Comparison of ENCODE assay signal across 15 cellular contexts in the genomic region with DNA sequence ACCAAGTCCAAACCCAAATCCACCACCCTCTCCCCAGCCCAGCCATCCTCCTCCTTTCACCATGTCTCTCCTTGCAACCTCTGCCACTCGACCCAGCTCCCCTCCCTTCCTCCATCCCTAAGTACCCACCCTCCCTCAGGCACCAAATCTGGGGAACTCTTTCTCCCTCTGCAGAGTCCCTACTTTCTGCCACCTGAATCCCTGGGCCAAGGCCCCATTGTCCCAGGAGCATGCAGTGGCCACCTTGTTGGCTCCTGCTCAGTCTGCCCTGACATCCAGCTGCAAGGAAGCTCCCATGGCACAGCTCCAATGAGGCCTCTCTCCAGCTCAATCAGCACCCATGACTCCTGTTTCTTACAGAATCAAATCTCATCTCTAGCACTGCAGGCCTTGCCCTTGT. TPM values are rescaled to one million over a fixed set of nuclear protein-coding genes. Genes with fewer than 3 reads are reported as not detected.
DNase-seq lines count a peak whose midpoint lies in the region; ATAC-seq and TF ChIP-seq lines count a peak whose summit lies in the region.
"Had no signal": no experiment of that assay in that cellular context is flagged by ENCODE, and none has a peak within 500 bp of the region (broad histone marks: within the 10 kb centered on the region; RNA-seq: fewer than 3 reads in every experiment).

No MANE protein-coding gene starts in this region.

- H3K9me3 ChIP-seq in HEK293 (ENCODE audit: control insufficient read depth, insufficient read depth, low read depth, low read length) (no peaks in the 10 kb centered on the region), suprapubic skin (no peaks in the 10 kb centered on the region)
- H3K9me3 ChIP-seq: A549, BE2C had no signal

- DNase-seq in coronary artery (ENCODE audit: low spot score) = peak; percentile 58
- DNase-seq in mesenteric fat pad (ENCODE audit: low spot score) = peak; percentile 69
- peak; percentile 20 to 50 for DNase-seq in suprapubic skin (ENCODE audit: low spot score in 2 of 2)
- no peak for DNase-seq in NCI-H82 treated with DMSO at 0.1 percent for 48 hours (lab: John Stamatoyannopoulos, UW; ENCODE audit: unreplicated experiment)
- DNase-seq in 8988T = no peak
- DNase-seq: BE2C; CD4-positive, alpha-beta memory T cell; DMS79; HCEC 1CT had no signal

- no peak overlapping the region for H3K27ac ChIP-seq in HEK293 (ENCODE audit: extremely low read depth, low read depth, low read length)
- H3K27ac ChIP-seq in coronary artery = no peak overlapping the region
- H3K27ac ChIP-seq in suprapubic skin = no peak overlapping the region
- H3K27ac ChIP-seq: A549, C4-2B, HL-60 had no signal

- H3K36me3 ChIP-seq in HEK293 (ENCODE audit: control insufficient read depth in 2 of 2, insufficient read depth in 1 of 2, low read length in 2 of 2) (no peaks in the 10 kb centered on the region), suprapubic skin (no peaks in the 10 kb centered on the region)
- H3K36me3 ChIP-seq: BE2C had no signal

- POLR2A ChIA-PET in HEK293 (lab: Yijun Ruan, JAX) = no interaction called here

- CTCF ChIA-PET in HEK293 (lab: Yijun Ruan, JAX) = interaction anchor here (0.7 to 2.1 kb wide), 6 partner anchors 9 to 303 kb away, joined by 3 to 14 read pairs (median 8); no protein-coding TSS in a partner anchor

- H3K4me3 ChIP-seq in HEK293 (ENCODE audit: low read depth, low read length) (no peak overlapping the region), coronary artery (no peak overlapping the region), suprapubic skin (no peak overlapping the region)
- H3K4me3 ChIP-seq: A549, GM12878 had no signal

- no peak for TF ChIP-seq EP300 in suprapubic skin (IDR thresholded peaks at IDR 0.05)

- H3K4me1 ChIP-seq in HEK293 (ENCODE audit: control insufficient read depth, insufficient read depth, low read length) (peaks cover 11% of the 10 kb centered on the region), suprapubic skin (peaks cover 10% of the 10 kb centered on the region)

- H3K27me3 ChIP-seq in suprapubic skin = peaks cover 40% of the 10 kb centered on the region
- H3K27me3 ChIP-seq: BE2C had no signal

- no peak for TF ChIP-seq CTCF in HEK293 (tag by site-specific recombination; IDR thresholded peaks at IDR 0.05)
- no peak for TF ChIP-seq CTCF in coronary artery (IDR thresholded peaks at IDR 0.05)
- no peak for TF ChIP-seq CTCF in suprapubic skin (IDR thresholded peaks at IDR 0.05)

- no peak for TF ChIP-seq POLR2A in suprapubic skin (IDR thresholded peaks at IDR 0.05)

- ATAC-seq in esophagus mucosa = no peak
- ATAC-seq: A549, GM12878 had no signal

- WGBS in suprapubic skin = 92% methylated on average over 1 of the region's 1 CpG

TF ChIP-seq in HEK293, 187 proteins besides CTCF, POLR2A, EP300 and RAD21:
- TF ChIP-seq, protein P1, sequence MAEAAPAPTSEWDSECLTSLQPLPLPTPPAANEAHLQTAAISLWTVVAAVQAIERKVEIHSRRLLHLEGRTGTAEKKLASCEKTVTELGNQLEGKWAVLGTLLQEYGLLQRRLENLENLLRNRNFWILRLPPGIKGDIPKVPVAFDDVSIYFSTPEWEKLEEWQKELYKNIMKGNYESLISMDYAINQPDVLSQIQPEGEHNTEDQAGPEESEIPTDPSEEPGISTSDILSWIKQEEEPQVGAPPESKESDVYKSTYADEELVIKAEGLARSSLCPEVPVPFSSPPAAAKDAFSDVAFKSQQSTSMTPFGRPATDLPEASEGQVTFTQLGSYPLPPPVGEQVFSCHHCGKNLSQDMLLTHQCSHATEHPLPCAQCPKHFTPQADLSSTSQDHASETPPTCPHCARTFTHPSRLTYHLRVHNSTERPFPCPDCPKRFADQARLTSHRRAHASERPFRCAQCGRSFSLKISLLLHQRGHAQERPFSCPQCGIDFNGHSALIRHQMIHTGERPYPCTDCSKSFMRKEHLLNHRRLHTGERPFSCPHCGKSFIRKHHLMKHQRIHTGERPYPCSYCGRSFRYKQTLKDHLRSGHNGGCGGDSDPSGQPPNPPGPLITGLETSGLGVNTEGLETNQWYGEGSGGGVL (tag by site-specific recombination; IDR thresholded peaks at IDR 0.05) = 0 out of 2 replicates have a peak, but pooled peaks have one; percentile 24
- TF ChIP-seq HOXC10 (CRISPR knock-in tag; IDR thresholded peaks at IDR 0.05) = no peak
- no peak for TF ChIP-seq ZNF223 (tag by site-specific recombination; IDR thresholded peaks at IDR 0.05)

RNA-seq across cellular contexts. Expression of a gene that starts 5.5 kb away (rescaled TPM):
- total RNA-seq in mesenteric fat pad = 5.3 TPM
- 10 to 100 TPM in 3 of 4 donors, 1 to 10 TPM in 1; 7.2 to 45.7 (median 14.7) TPM for total RNA-seq in suprapubic skin
- total RNA-seq in esophagus mucosa = 37.0 TPM
- total RNA-seq: CD4-positive, alpha-beta memory T cell had no signal

Comparison
In these comparisons a context has a peak if more than half of its experiments do, and no peak if none do; other contexts are left out.
1. DNase-seq: peak in coronary artery (single experiment), mesenteric fat pad (single experiment) and suprapubic skin (2 of 2); none in NCI-H82 treated with DMSO at 0.1 percent for 48 hours (single experiment) and 8988T (single experiment).